Comparison of ENCODE assay signal across 19 cellular contexts in genomic region chr2:3009499-3009882, GRCh38.
DNase-seq lines count a peak whose midpoint lies in the region; TF ChIP-seq lines count a peak whose summit lies in the region.
"Had no signal": no experiment of that assay in that cellular context is flagged by ENCODE, and none has a peak within 500 bp of the region (broad histone marks: within the 10 kb centered on the region; RNA-seq: fewer than 3 reads in every experiment).

No MANE protein-coding gene starts in this region.

- CTCF ChIA-PET in CD4-positive, alpha-beta memory T cell (lab: Charles Lee; ENCODE audit: partially characterized antibody), result no interaction called here

- H3K27ac ChIP-seq in trophoblast cell (ENCODE audit: low read depth, low read length), result no peak overlapping the region
- no peak overlapping the region for H3K27ac ChIP-seq in CD4-positive, alpha-beta memory T cell (ENCODE audit: low read depth, low read length)
- H3K27ac ChIP-seq: 22Rv1, A549, BLaER1 had no signal

- H3K9me3 Mint-ChIP-seq in activated CD4-positive, alpha-beta T cell treated with anti-CD3 and anti-CD28 coated beads, Interleukin-2, amount 10 ng/mL, durations not matched to agents 24 days and 14 days, result peaks cover 4% of the 10 kb centered on the region
- H3K9me3 Mint-ChIP-seq in brain (peaks cover 14 to 26% (median 24%) of the 10 kb centered on the region in 5 experiments), nephron (peaks cover 17% of the 10 kb centered on the region)
- peaks cover 5 to 28% (median 16%) of the 10 kb centered on the region in 8 donors for H3K9me3 Mint-ChIP-seq in CD4-positive, alpha-beta memory T cell

- H2AFZ ChIP-seq in trophoblast cell (ENCODE audit: insufficient read depth, low read length, poor library complexity), result no peak overlapping the region
- H2AFZ ChIP-seq: GM23338 had no signal

- H3K79me2 ChIP-seq in trophoblast cell (ENCODE audit: control insufficient read depth, insufficient read depth, low read length, poor library complexity), result no peaks in the 10 kb centered on the region

- no peak overlapping the region for H3K14ac ChIP-seq in trophoblast cell (ENCODE audit: low read length)

- POLR2A ChIA-PET in CD4-positive, alpha-beta memory T cell (lab: Charles Lee; ENCODE audit: partially characterized antibody), result no interaction called here

- H3K9ac ChIP-seq in trophoblast cell (ENCODE audit: low read length), result no peak overlapping the region
- H3K9ac ChIP-seq: BLaER1 had no signal

- TF ChIP-seq CTCF in brain (conservative IDR thresholded peaks at IDR 0.05) (no peak), nephron (IDR thresholded peaks at IDR 0.05; ENCODE audit: unreplicated experiment in 3 of 3) (no peak)

- no peaks in the 10 kb centered on the region for H3K4me1 Mint-ChIP-seq in activated CD4-positive, alpha-beta T cell treated with anti-CD3 and anti-CD28 coated beads, Interleukin-2, amount 10 ng/mL, durations not matched to agents 24 days and 14 days
- H3K4me1 Mint-ChIP-seq in brain (peaks cover 51% of the 10 kb centered on the region), nephron (peaks cover 32% of the 10 kb centered on the region)
- H3K4me1 Mint-ChIP-seq in CD4-positive, alpha-beta memory T cell, result no peaks in the 10 kb centered on the region
- H3K4me1 Mint-ChIP-seq: CD14-positive monocyte had no signal

- no peak overlapping the region for H3K4me3 Mint-ChIP-seq in activated CD4-positive, alpha-beta T cell treated with anti-CD3 and anti-CD28 coated beads, Interleukin-2, amount 10 ng/mL, durations not matched to agents 24 days and 14 days
- H3K4me3 Mint-ChIP-seq in brain, result peak overlapping the region in 1 of 5 experiments; percentile 10
- peak overlapping the region in 1 of 3 experiments; percentile 11 for H3K4me3 Mint-ChIP-seq in nephron
- no peak overlapping the region for H3K4me3 Mint-ChIP-seq in CD4-positive, alpha-beta memory T cell
- H3K4me3 Mint-ChIP-seq: CD14-positive monocyte; CD8-positive, alpha-beta T cell; GM23338 had no signal

- intact Hi-C loops in activated CD4-positive, alpha-beta T cell treated with anti-CD3 and anti-CD28 coated beads, Interleukin-2, amount 10 ng/mL, durations not matched to agents 24 days and 14 days (cut with micrococcal nuclease), result no loop called here
- intact Hi-C loops in CD4-positive, alpha-beta memory T cell (cut with micrococcal nuclease), result no loop called here

- H3K18ac ChIP-seq in trophoblast cell (ENCODE audit: low read length), result no peak overlapping the region

- no peak overlapping the region for H3K23ac ChIP-seq in trophoblast cell (ENCODE audit: low read length)

- H2BK12ac ChIP-seq in trophoblast cell (ENCODE audit: low read length), result no peak overlapping the region

- H2BK120ac ChIP-seq in trophoblast cell (ENCODE audit: insufficient read depth, low read length, poor library complexity), result no peak overlapping the region

- H3K4ac ChIP-seq in trophoblast cell (ENCODE audit: low read depth, low read length), result no peak overlapping the region

- H3K27me3 Mint-ChIP-seq in activated CD4-positive, alpha-beta T cell treated with anti-CD3 and anti-CD28 coated beads, Interleukin-2, amount 10 ng/mL, durations not matched to agents 24 days and 14 days, result peaks cover 2% of the 10 kb centered on the region
- H3K27me3 Mint-ChIP-seq in brain (no peaks in the 10 kb centered on the region), nephron (ENCODE audit: low read depth) (peaks cover 30% of the 10 kb centered on the region)
- peaks cover 12 to 28% of the 10 kb centered on the region in 2 donors for H3K27me3 Mint-ChIP-seq in CD4-positive, alpha-beta memory T cell

- H3K4me1 ChIP-seq in trophoblast cell (ENCODE audit: control insufficient read depth in 1 of 2, insufficient read depth in 2 of 2, low read length in 2 of 2), result no peaks in the 10 kb centered on the region
- no peaks in the 10 kb centered on the region for H3K4me1 ChIP-seq in CD4-positive, alpha-beta memory T cell (ENCODE audit: insufficient read depth, low read length)
- H3K4me1 ChIP-seq: A549 had no signal

- H3K4me2 ChIP-seq in trophoblast cell (ENCODE audit: low read length), result no peak overlapping the region
- H3K4me2 ChIP-seq: A549, BLaER1, GM23338 had no signal

- peak; percentile 35 for DNase-seq in activated CD4-positive, alpha-beta T cell treated with anti-CD3 and anti-CD28 coated beads, Interleukin-2, amount 10 ng/mL, durations not matched to agents 24 days and 14 days
- DNase-seq in activated CD4-positive, alpha-beta T cell treated with anti-CD3 and anti-CD28 coated beads for 4 hours, result no peak
- DNase-seq in trophoblast cell, result no peak
- DNase-seq in CD4-positive, alpha-beta memory T cell, result no peak
- DNase-seq in activated CD8-positive, alpha-beta memory T cell treated with anti-CD3 and anti-CD28 coated beads, Interleukin-2, amount 50 U/mL, for 4 hours, result no peak
- no peak for DNase-seq in epidermal melanocyte (ENCODE audit: insufficient read length, low spot score)
- DNase-seq: Calu3; CD8-positive, alpha-beta T cell; DND-41; EL; H7 had no signal

- no peak overlapping the region for H2AK5ac ChIP-seq in trophoblast cell (ENCODE audit: low read length)

- H3K79me1 ChIP-seq in trophoblast cell (ENCODE audit: low read length), result no peaks in the 10 kb centered on the region

- H4K12ac ChIP-seq in trophoblast cell (ENCODE audit: low read depth, low read length), result no peak overlapping the region

- H3K27me3 ChIP-seq in trophoblast cell (ENCODE audit: insufficient read depth, low read length), result no peaks in the 10 kb centered on the region
- H3K27me3 ChIP-seq in CD4-positive, alpha-beta memory T cell (ENCODE audit: insufficient read depth, low read length), result no peaks in the 10 kb centered on the region
- H3K27me3 ChIP-seq: BLaER1 had no signal

- no peaks in the 10 kb centered on the region for H3K36me3 Mint-ChIP-seq in activated CD4-positive, alpha-beta T cell treated with anti-CD3 and anti-CD28 coated beads, Interleukin-2, amount 10 ng/mL, durations not matched to agents 24 days and 14 days (ENCODE audit: low read depth)
- peaks cover 6% of the 10 kb centered on the region for H3K36me3 Mint-ChIP-seq in brain
- H3K36me3 Mint-ChIP-seq in nephron (ENCODE audit: low read depth), result no peaks in the 10 kb centered on the region
- peaks cover 2 to 5% of the 10 kb centered on the region in 2 donors for H3K36me3 Mint-ChIP-seq in CD4-positive, alpha-beta memory T cell
- H3K36me3 Mint-ChIP-seq: CD14-positive monocyte; CD8-positive, alpha-beta T cell had no signal

- H3K9me3 ChIP-seq in trophoblast cell (ENCODE audit: insufficient read depth, low read depth, low read length), result peaks cover 12% of the 10 kb centered on the region
- no peaks in the 10 kb centered on the region for H3K9me3 ChIP-seq in CD4-positive, alpha-beta memory T cell (ENCODE audit: control insufficient read depth in 1 of 2, low read length in 2 of 2)
- H3K9me3 ChIP-seq: A549 had no signal

- no peaks in the 10 kb centered on the region for H3K36me3 ChIP-seq in trophoblast cell (ENCODE audit: control insufficient read depth in 1 of 2, insufficient read depth in 2 of 2, low read length in 2 of 2)
- no peaks in the 10 kb centered on the region for H3K36me3 ChIP-seq in CD4-positive, alpha-beta memory T cell (ENCODE audit: insufficient read depth, low read length)
- H3K36me3 ChIP-seq: BLaER1 had no signal

- peak overlapping the region; percentile 6 for H3K4me3 ChIP-seq in trophoblast cell (ENCODE audit: low read depth, low read length)
- H3K4me3 ChIP-seq in CD4-positive, alpha-beta memory T cell (ENCODE audit: low read length in 2 of 2), result no peak overlapping the region
- H3K4me3 ChIP-seq: A549, BLaER1, GM23338, K562 had no signal

- no peak overlapping the region for H4K91ac ChIP-seq in trophoblast cell (ENCODE audit: low read depth, low read length)

- no peak overlapping the region for H3K27ac Mint-ChIP-seq in activated CD4-positive, alpha-beta T cell treated with anti-CD3 and anti-CD28 coated beads, Interleukin-2, amount 10 ng/mL, durations not matched to agents 24 days and 14 days
- H3K27ac Mint-ChIP-seq in brain, result peak overlapping the region in 3 of 5 experiments; percentile 56 to 90 (median 76)
- peak overlapping the region in 2 of 3 experiments; percentile 21 to 38 for H3K27ac Mint-ChIP-seq in nephron
- no peak overlapping the region for H3K27ac Mint-ChIP-seq in CD4-positive, alpha-beta memory T cell
- H3K27ac Mint-ChIP-seq: CD14-positive monocyte; CD8-positive, alpha-beta T cell; GM23338 had no signal

- H4K8ac ChIP-seq in trophoblast cell (ENCODE audit: low read depth, low read length), result no peak overlapping the region

- H2BK5ac ChIP-seq in trophoblast cell (ENCODE audit: low read depth, low read length, poor library complexity), result no peak overlapping the region

- no CpG with 5 or more reads among the region's 6 CpGs for WGBS in trophoblast cell (ENCODE audit: extremely low coverage, insufficient coverage, insufficient read length)

Comparison
In these comparisons a context has a peak if more than half of its experiments do, and no peak if none do; other contexts are left out.
1. H3K27ac Mint-ChIP-seq: peak in brain (3 of 5) and nephron (2 of 3); none in activated CD4-positive, alpha-beta T cell treated with anti-CD3 and anti-CD28 coated beads, Interleukin-2, amount 10 ng/mL, durations not matched to agents 24 days and 14 days (single experiment) and CD4-positive, alpha-beta memory T cell (0 of 7).